Comparison of ENCODE assay signal across 24 cellular contexts in genomic region chr5:150535611-150536010, GRCh38. TPM values are rescaled to one million over a fixed set of nuclear protein-coding genes. Genes with fewer than 3 reads are reported as not detected.
DNase-seq lines count a peak whose midpoint lies in the region; ATAC-seq, FAIRE-seq and TF ChIP-seq lines count a peak whose summit lies in the region.
"Had no signal": no experiment of that assay in that cellular context is flagged by ENCODE, and none has a peak within 500 bp of the region (broad histone marks: within the 10 kb centered on the region; RNA-seq: fewer than 3 reads in every experiment).

No MANE protein-coding gene starts in this region.

- no peak overlapping the region for H3K4me2 ChIP-seq in H1 (ENCODE audit: insufficient read depth in 1 of 2, low read depth in 2 of 2, low read length in 2 of 2)
- H3K4me2 ChIP-seq in mesenchymal stem cell (ENCODE audit: low read length, poor library complexity, severe bottlenecking): no peak overlapping the region
- H3K4me2 ChIP-seq: BLaER1 had no signal

- peaks cover 0 to 4% (median 3%) of the 10 kb centered on the region in 3 donors for H3K36me3 Mint-ChIP-seq in naive thymus-derived CD8-positive, alpha-beta T cell
- H3K36me3 Mint-ChIP-seq: CD4-positive, CD25-positive, alpha-beta regulatory T cell; CD8-positive, alpha-beta T cell had no signal

- H3K27ac ChIP-seq in RWPE1: peak overlapping the region; percentile 5; the same call in 1 of the 2 replicates
- H3K27ac ChIP-seq in H1 (ENCODE audit: low read depth, low read length): no peak overlapping the region
- no peak overlapping the region for H3K27ac ChIP-seq in mesenchymal stem cell (ENCODE audit: low read length, poor library complexity, severe bottlenecking)
- H3K27ac ChIP-seq in ovary: peak overlapping the region; percentile 26 to 88
- H3K27ac ChIP-seq in WERI-Rb-1: no peak overlapping the region
- no peak overlapping the region for H3K27ac ChIP-seq in ascending aorta
- H3K27ac ChIP-seq: 22Rv1, BLaER1, C4-2B, GM23248 had no signal

- H3K36me3 ChIP-seq in H1 (ENCODE audit: control insufficient read depth in 2 of 4, insufficient read depth in 4 of 4, low read length in 3 of 4) (peaks cover 10 to 62% (median 36%) of the 10 kb centered on the region in 4 experiments), mesenchymal stem cell (ENCODE audit: control insufficient read depth in 1 of 2, insufficient read depth in 2 of 2, low read depth in 1 of 2, low read length in 2 of 2) (peaks cover 77 to 95% of the 10 kb centered on the region in 2 experiments), ovary (no peaks in the 10 kb centered on the region), WERI-Rb-1 (peaks cover 86% of the 10 kb centered on the region), ascending aorta (peaks cover 73 to 82% of the 10 kb centered on the region in 2 donors)

- no peak for TF ChIP-seq CTCF in RWPE1 (conservative IDR thresholded peaks at IDR 0.05; ENCODE audit: low read depth)
- no peak for TF ChIP-seq CTCF in H1 (IDR thresholded peaks at IDR 0.05; ENCODE audit: control extremely low read depth in 1 of 3, insufficient read depth in 1 of 3, low read depth in 1 of 3, low read length in 3 of 3)
- TF ChIP-seq CTCF in ovary (IDR thresholded peaks at IDR 0.05): no peak
- no peak for TF ChIP-seq CTCF in WERI-Rb-1 (IDR thresholded peaks at IDR 0.05; ENCODE audit: low read depth, low read length)
- TF ChIP-seq CTCF in ascending aorta (IDR thresholded peaks at IDR 0.05): no peak

- no peak overlapping the region for H3K9ac ChIP-seq in H1 (replicated peaks in 1 of 4; ENCODE audit: extremely low read depth in 1 of 4, low read depth in 3 of 4, low read length in 3 of 4)
- H3K9ac ChIP-seq in mesenchymal stem cell (ENCODE audit: low read length): no peak overlapping the region
- H3K9ac ChIP-seq: BLaER1, GM23248 had no signal

- H2BK20ac ChIP-seq in H1 (ENCODE audit: low read length): no peak overlapping the region

- no peak overlapping the region for H3K56ac ChIP-seq in H1 (replicated peaks; ENCODE audit: insufficient read length, low read depth, low read length)

- no peak overlapping the region for H3K27ac Mint-ChIP-seq in naive thymus-derived CD8-positive, alpha-beta T cell
- H3K27ac Mint-ChIP-seq: B cell; CD4-positive, CD25-positive, alpha-beta regulatory T cell; CD8-positive, alpha-beta T cell; H9 had no signal

- H2BK12ac ChIP-seq in H1 (ENCODE audit: low read depth, low read length) (no peak overlapping the region), mesenchymal stem cell (ENCODE audit: low read length in 2 of 2) (no peak overlapping the region)

- peaks cover 0 to 3% (median 0%) of the 10 kb centered on the region in 4 experiments; a peak in 2 of 7 replicates for H3K4me1 ChIP-seq in H1 (replicated peaks in 1 of 4; ENCODE audit: control insufficient read depth in 3 of 4, insufficient read depth in 4 of 4, low read length in 3 of 4)
- peaks cover 25% of the 10 kb centered on the region for H3K4me1 ChIP-seq in mesenchymal stem cell (ENCODE audit: control insufficient read depth, insufficient read depth, low read depth, low read length)
- peaks cover 48% of the 10 kb centered on the region for H3K4me1 ChIP-seq in ovary (ENCODE audit: insufficient read depth)
- H3K4me1 ChIP-seq in ascending aorta: peaks cover 0 to 14% of the 10 kb centered on the region in 2 donors
- H3K4me1 ChIP-seq: BLaER1, Caco-2 had no signal

- H3K23ac ChIP-seq in H1 (ENCODE audit: insufficient read length) (no peak overlapping the region), mesenchymal stem cell (ENCODE audit: low read length in 2 of 2) (no peak overlapping the region)

- peaks cover 0 to 8% (median 3%) of the 10 kb centered on the region in 9 donors for H3K9me3 Mint-ChIP-seq in naive thymus-derived CD8-positive, alpha-beta T cell
- H3K9me3 Mint-ChIP-seq: CD8-positive, alpha-beta T cell; H9 had no signal

- no peaks in the 10 kb centered on the region; the same call in 1 of the 2 replicates for H3K79me1 ChIP-seq in H1 (ENCODE audit: low read depth, low read length)
- H3K79me1 ChIP-seq in mesenchymal stem cell (replicated peaks; ENCODE audit: low read length, poor library complexity, severe bottlenecking): peaks cover 43% of the 10 kb centered on the region

- CTCF ChIA-PET in RWPE1 (lab: Yijun Ruan, JAX): interaction anchor here (1.1 kb wide), 2 partner anchors 9 to 243 kb away, joined by 3 to 4 read pairs; partner anchors contain the start of gene SMIM3
- CTCF ChIA-PET in H1 (lab: Charles Lee; ENCODE audit: partially characterized antibody): interaction anchor here (0.6 to 15.3 kb wide), 8 partner anchors 9 to 247 kb away, joined by 3 to 229 read pairs (median 19); partner anchors contain the start of gene NDST1

- H2AK5ac ChIP-seq in H1 (ENCODE audit: low read depth, low read length) (no peak overlapping the region), mesenchymal stem cell (ENCODE audit: low read length, severe bottlenecking) (no peak overlapping the region)

- H3K9me3 ChIP-seq in H1 (ENCODE audit: insufficient read depth in 2 of 2, low read depth in 1 of 2, low read length in 1 of 2) (no peaks in the 10 kb centered on the region), mesenchymal stem cell (ENCODE audit: control insufficient read depth, low read length) (no peaks in the 10 kb centered on the region), ovary (no peaks in the 10 kb centered on the region), WERI-Rb-1 (ENCODE audit: severe bottlenecking) (no peaks in the 10 kb centered on the region), ascending aorta (no peaks in the 10 kb centered on the region)
- H3K9me3 ChIP-seq: BLaER1, Caco-2 had no signal

- H2BK5ac ChIP-seq in H1 (ENCODE audit: low read depth, low read length) (peak overlapping the region; percentile 44; the same call in 1 of the 2 replicates), mesenchymal stem cell (ENCODE audit: low read depth, low read length, poor library complexity, severe bottlenecking) (no peak overlapping the region)

- no peak for TF ChIP-seq POLR2A in H1 (IDR thresholded peaks at IDR 0.05; ENCODE audit: control extremely low read depth in 1 of 2, low read depth in 2 of 2, low read length in 2 of 2)
- no peak for TF ChIP-seq POLR2A in ovary (IDR thresholded peaks at IDR 0.05)

- ATAC-seq in naive thymus-derived CD8-positive, alpha-beta T cell: no peak
- no peak for ATAC-seq in GM18520 (IDR thresholded peaks at IDR 0.05; ENCODE audit: unreplicated experiment)
- ATAC-seq: CD8-positive, alpha-beta T cell; HCT116 had no signal

- TF ChIP-seq EP300 in H1 (IDR thresholded peaks at IDR 0.05; ENCODE audit: borderline replicate concordance in 1 of 2, low read depth in 2 of 2, low read length in 2 of 2) (no peak), ovary (IDR thresholded peaks at IDR 0.05) (no peak)

- H4K91ac ChIP-seq in H1 (replicated peaks; ENCODE audit: insufficient read length, low read length): no peak overlapping the region
- peak overlapping the region; percentile 64 for H4K91ac ChIP-seq in mesenchymal stem cell (ENCODE audit: low read length)

- FAIRE-seq in H1 (lab: Jason Lieb, UNC): no peak
- FAIRE-seq: A204.1, G401.6, GM12892, GM19239 had no signal

- no peaks in the 10 kb centered on the region for H3K27me3 ChIP-seq in H1 (replicated peaks in 1 of 4; ENCODE audit: control insufficient read depth in 3 of 4, extremely low read depth in 1 of 4, insufficient read depth in 3 of 4, low read length in 3 of 4)
- no peaks in the 10 kb centered on the region for H3K27me3 ChIP-seq in mesenchymal stem cell (ENCODE audit: control insufficient read depth in 1 of 2, insufficient read depth in 1 of 2, low read length in 2 of 2)
- no peaks in the 10 kb centered on the region for H3K27me3 ChIP-seq in ovary
- H3K27me3 ChIP-seq in WERI-Rb-1 (ENCODE audit: insufficient read depth, low read depth, severe bottlenecking): no peaks in the 10 kb centered on the region
- H3K27me3 ChIP-seq in ascending aorta: no peaks in the 10 kb centered on the region
- H3K27me3 ChIP-seq: BLaER1 had no signal

- 97% methylated on average over 14 of the region's 14 CpGs; no CpG with 5 or more reads in 1 of the 2 experiments for WGBS in H1 (ENCODE audit: extremely low coverage in 1 of 2, insufficient coverage in 1 of 2, insufficient read length in 1 of 2, insufficient replicate concordance in 2 of 2, low coverage in 1 of 2, low lambda C conversion rate in 2 of 2, missing lambda C conversion rate in 1 of 2), 2 experiments
- WGBS in mesenchymal stem cell: 98% methylated on average over 14 of the region's 14 CpGs
- 83 to 87% (median 85%) methylated on average over 14 of the region's 14 CpGs for WGBS in ovary, 3 donors

- H3K23me2 ChIP-seq in H1 (ENCODE audit: low read depth, low read length): no peaks in the 10 kb centered on the region

- no peak overlapping the region for H2BK15ac ChIP-seq in H1 (ENCODE audit: low read length)
- no peak overlapping the region for H2BK15ac ChIP-seq in mesenchymal stem cell (ENCODE audit: low read depth, poor library complexity, severe bottlenecking)

- no peak overlapping the region for H2AFZ ChIP-seq in H1 (ENCODE audit: low read length)
- H2AFZ ChIP-seq in mesenchymal stem cell (ENCODE audit: low read depth, low read length): no peak overlapping the region
- H2AFZ ChIP-seq: GM23248 had no signal

- no peak overlapping the region for H3K18ac ChIP-seq in H1 (ENCODE audit: extremely low read depth, low read length)
- no peak overlapping the region for H3K18ac ChIP-seq in mesenchymal stem cell (ENCODE audit: low read depth in 1 of 2, low read length in 2 of 2)

- peaks cover 3 to 6% of the 10 kb centered on the region in 2 experiments for H4K20me1 ChIP-seq in H1 (replicated peaks in 1 of 2; ENCODE audit: control insufficient read depth in 1 of 2, insufficient read depth in 2 of 2, low read length in 2 of 2)

- intact Hi-C loops in ovary (cut with DNase I): loop anchor here in 1 of 4 donors (5.0 kb wide), 1 partner anchor 73 kb away; no protein-coding TSS in a partner anchor
- intact Hi-C loops in ascending aorta (cut with DNase I): no loop called here

- no peak overlapping the region for H4K8ac ChIP-seq in H1 (ENCODE audit: extremely low read depth, insufficient read depth, low read length)
- peak overlapping the region; percentile 68 for H4K8ac ChIP-seq in mesenchymal stem cell (ENCODE audit: low read length)

- H3K27me3 Mint-ChIP-seq in naive thymus-derived CD8-positive, alpha-beta T cell: no peaks in the 10 kb centered on the region
- H3K27me3 Mint-ChIP-seq: B cell had no signal

- no peak for DNase-seq in RWPE1 (ENCODE audit: low spot score)
- no peak for DNase-seq in H1 (ENCODE audit: low read depth in 1 of 2, low spot score in 2 of 2)
- no peak for DNase-seq in mesenchymal stem cell
- no peak for DNase-seq in ovary
- DNase-seq in naive thymus-derived CD8-positive, alpha-beta T cell: no peak
- DNase-seq in WERI-Rb-1: no peak
- no peak for DNase-seq in ascending aorta (ENCODE audit: low spot score in 2 of 2)
- DNase-seq: Caco-2; CD4-positive, CD25-positive, alpha-beta regulatory T cell; CD8-positive, alpha-beta T cell; DMS153; DND-41; GM23248; H9 had no signal

- H3K4me3 ChIP-seq in H1 (ENCODE audit: extremely low read depth in 1 of 4, insufficient read depth in 2 of 4, low read depth in 3 of 4, low read length in 4 of 4) (no peak overlapping the region), mesenchymal stem cell (ENCODE audit: insufficient read depth in 1 of 2, low read depth in 1 of 2, low read length in 2 of 2) (no peak overlapping the region), ovary (no peak overlapping the region), WERI-Rb-1 (ENCODE audit: low read depth, low read length) (no peak overlapping the region), ascending aorta (no peak overlapping the region)
- H3K4me3 ChIP-seq: BLaER1, GM23248 had no signal

- H3K4me3 Mint-ChIP-seq in naive thymus-derived CD8-positive, alpha-beta T cell: no peak overlapping the region
- H3K4me3 Mint-ChIP-seq: B cell; CD4-positive, CD25-positive, alpha-beta regulatory T cell; CD8-positive, alpha-beta T cell; H9 had no signal

- no peaks in the 10 kb centered on the region for H3K79me2 ChIP-seq in H1 (ENCODE audit: control insufficient read depth in 1 of 2, insufficient read depth in 2 of 2, low read length in 2 of 2)

- TF ChIP-seq RAD21 in H1 (IDR thresholded peaks at IDR 0.05 in 1 of 2, conservative IDR thresholded peaks at IDR 0.05 in 1 of 2; ENCODE audit: low read depth in 2 of 2, low read length in 2 of 2): no peak

- H3K4me1 Mint-ChIP-seq in naive thymus-derived CD8-positive, alpha-beta T cell: no peaks in the 10 kb centered on the region
- H3K4me1 Mint-ChIP-seq: B cell; CD4-positive, CD25-positive, alpha-beta regulatory T cell had no signal

- POLR2A ChIA-PET in RWPE1 (lab: Yijun Ruan, JAX; ENCODE audit: low non-redundant PET): no interaction called here
- POLR2A ChIA-PET in H1 (lab: Charles Lee; ENCODE audit: partially characterized antibody): interaction anchor here (0.8 to 1.3 kb wide), 3 partner anchors 24 to 75 kb away, joined by 3 to 6 read pairs (median 4); no protein-coding TSS in a partner anchor
- POLR2A ChIA-PET in naive thymus-derived CD8-positive, alpha-beta T cell (lab: Charles Lee): no interaction called here

- H3K4ac ChIP-seq in H1 (replicated peaks; ENCODE audit: insufficient read length, low read depth, low read length) (no peak overlapping the region), mesenchymal stem cell (ENCODE audit: low read depth in 1 of 2, low read length in 2 of 2) (no peak overlapping the region)

- H2BK120ac ChIP-seq in H1 (replicated peaks; ENCODE audit: low read depth, low read length): no peak overlapping the region
- H2BK120ac ChIP-seq in mesenchymal stem cell (ENCODE audit: low read depth, low read length): no peak overlapping the region

- H3K14ac ChIP-seq in H1 (ENCODE audit: insufficient read length) (no peak overlapping the region), mesenchymal stem cell (ENCODE audit: low read length in 2 of 2) (no peak overlapping the region)

- H4K5ac ChIP-seq in H1 (ENCODE audit: insufficient read length, low read depth, low read length): no peak overlapping the region

RNA-seq across cellular contexts. Expression of gene NDST1, which starts 27.7 kb away (rescaled TPM):
- 70.1 and 72.0 TPM in 2 replicates for total RNA-seq in H1 (2021; fragmentation: NEBNext Ultra II Directional; extraction: Animal tissue kit (Norgen Biotek cat#: 25700))
- polyA plus RNA-seq in H1 (2011; rRNA removed) (27.0 and 37.7 TPM in 2 replicates), ovary (10 to 100 TPM; 31.8 to 44.1 TPM)
- 21.2 TPM for polyA plus RNA-seq in H1 (2011; cell fraction: cytosol; rRNA removed)
- polyA plus RNA-seq in H1 (2011; cell fraction: nucleus; rRNA removed): 50.8 TPM
- polyA plus RNA-seq in H1 (2012, experiment 1 of 2): 28.7 to 34.5 TPM (median 31.7 TPM) in 4 replicates
- 30.3 TPM for polyA plus RNA-seq in H1 (2012, experiment 2 of 2)
- polyA plus RNA-seq in H1 (2013, experiment 1 of 2): 30.1 TPM
- 32.9 TPM for polyA plus RNA-seq in H1 (2013, experiment 2 of 2)
- 41.4 and 47.8 TPM in 2 replicates for polyA minus RNA-seq in H1 (2011; rRNA and poly(A)+ RNA removed)
- polyA minus RNA-seq in H1 (2011; cell fraction: cytosol; rRNA and poly(A)+ RNA removed): 32.1 TPM
- polyA minus RNA-seq in H1 (2011; cell fraction: nucleus; rRNA and poly(A)+ RNA removed): 37.9 TPM
- polyA plus RNA-seq in mesenchymal stem cell (2013, experiment 1 of 2): 64.3 TPM
- 64.6 TPM for polyA plus RNA-seq in mesenchymal stem cell (2013, experiment 2 of 2)
- total RNA-seq in ovary (100 to 1,000 TPM in 3 of 7 donors, 10 to 100 TPM in 4; 31.0 to 139 (median 92.8) TPM), ascending aorta (71.5 TPM)
- under 1 TPM; 0.55 to 0.81 TPM for total RNA-seq in naive thymus-derived CD8-positive, alpha-beta T cell
- polyA plus RNA-seq in naive thymus-derived CD8-positive, alpha-beta T cell: under 1 TPM in 1 of 3 donors, not detected in 2; 0.54 TPM
- polyA plus RNA-seq: CD4-positive, CD25-positive, alpha-beta regulatory T cell had no signal

Comparison
In these comparisons a context has a peak if more than half of its experiments do, and no peak if none do; other contexts are left out.
1. H3K27ac ChIP-seq: peak in RWPE1 (single experiment) and ovary (2 of 2); none in H1 (single experiment), mesenchymal stem cell (single experiment), WERI-Rb-1 (single experiment) and ascending aorta (0 of 2).
2. RNA of gene NDST1, which starts 27.7 kb away (total RNA-seq): 31.0 to 139 TPM in ovary, 70.1 to 72.0 TPM in H1 and 71.5 TPM in ascending aorta (single experiment); 0.55 to 0.81 TPM in naive thymus-derived CD8-positive, alpha-beta T cell; every median in the first group is over 10 times any median in the second.